ENCODE assay signal across 1 cellular context in the genomic region with DNA sequence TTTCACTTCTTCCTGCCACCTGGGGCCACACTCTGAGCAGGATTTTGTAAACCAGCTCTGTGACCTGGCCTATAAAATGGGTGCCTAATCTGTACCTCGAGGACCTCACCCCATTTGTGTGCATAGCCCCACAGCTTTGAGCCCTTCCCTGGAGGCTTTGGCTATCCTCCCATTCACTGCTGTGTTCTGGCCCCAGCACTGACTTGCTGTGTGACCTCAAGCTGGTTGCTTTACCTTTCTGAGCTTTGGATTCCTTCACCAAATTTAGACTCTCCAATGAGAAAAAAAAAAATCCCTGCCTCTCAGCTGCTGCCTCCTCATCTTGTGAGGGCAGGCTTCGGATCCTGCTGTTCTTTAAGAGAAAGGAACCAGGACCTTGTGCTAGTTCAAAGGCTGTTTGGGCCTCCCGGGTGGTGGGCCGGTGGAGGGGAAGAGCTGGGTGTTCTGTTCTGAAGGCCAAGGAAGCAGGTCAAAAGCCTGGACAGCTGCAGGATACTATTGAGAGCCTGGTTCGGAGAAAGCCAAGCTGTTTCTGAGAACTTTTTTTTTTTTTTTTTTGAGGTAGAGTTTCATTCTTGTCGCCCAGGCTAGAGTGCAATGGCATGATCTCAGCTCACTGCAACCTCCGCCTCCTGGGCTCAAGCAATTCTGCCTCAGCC.
TF ChIP-seq lines count a peak whose summit lies in the region.

No MANE protein-coding gene starts in this region.

TF ChIP-seq in SK-N-SH, 30 proteins besides CTCF, POLR2A, EP300 and RAD21:
- TF ChIP-seq SIN3A (IDR thresholded peaks at IDR 0.05; ENCODE audit: borderline replicate concordance, low read depth, low read length) (no peak), EZH2phosphoT487 (IDR thresholded peaks at IDR 0.05; ENCODE audit: borderline replicate concordance, low read depth) (no peak), RCOR1 (IDR thresholded peaks at IDR 0.05; ENCODE audit: low read length) (no peak), CHD2 (IDR thresholded peaks at IDR 0.05; ENCODE audit: low read length, partially characterized antibody) (no peak), YY1 (IDR thresholded peaks at IDR 0.05; ENCODE audit: low read depth) (no peak), POLR2AphosphoS5 (IDR thresholded peaks at IDR 0.05; ENCODE audit: low read depth, low read length) (no peak), TAF1 (IDR thresholded peaks at IDR 0.05; ENCODE audit: borderline replicate concordance, low read depth, low read length) (no peak), RFX5 (IDR thresholded peaks at IDR 0.05; ENCODE audit: low read length) (no peak)
- TF ChIP-seq, protein P1, sequence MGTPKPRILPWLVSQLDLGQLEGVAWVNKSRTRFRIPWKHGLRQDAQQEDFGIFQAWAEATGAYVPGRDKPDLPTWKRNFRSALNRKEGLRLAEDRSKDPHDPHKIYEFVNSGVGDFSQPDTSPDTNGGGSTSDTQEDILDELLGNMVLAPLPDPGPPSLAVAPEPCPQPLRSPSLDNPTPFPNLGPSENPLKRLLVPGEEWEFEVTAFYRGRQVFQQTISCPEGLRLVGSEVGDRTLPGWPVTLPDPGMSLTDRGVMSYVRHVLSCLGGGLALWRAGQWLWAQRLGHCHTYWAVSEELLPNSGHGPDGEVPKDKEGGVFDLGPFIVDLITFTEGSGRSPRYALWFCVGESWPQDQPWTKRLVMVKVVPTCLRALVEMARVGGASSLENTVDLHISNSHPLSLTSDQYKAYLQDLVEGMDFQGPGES (IDR thresholded peaks at IDR 0.05; ENCODE audit: low read depth, low read length): no peak
- TF ChIP-seq, protein P2, sequence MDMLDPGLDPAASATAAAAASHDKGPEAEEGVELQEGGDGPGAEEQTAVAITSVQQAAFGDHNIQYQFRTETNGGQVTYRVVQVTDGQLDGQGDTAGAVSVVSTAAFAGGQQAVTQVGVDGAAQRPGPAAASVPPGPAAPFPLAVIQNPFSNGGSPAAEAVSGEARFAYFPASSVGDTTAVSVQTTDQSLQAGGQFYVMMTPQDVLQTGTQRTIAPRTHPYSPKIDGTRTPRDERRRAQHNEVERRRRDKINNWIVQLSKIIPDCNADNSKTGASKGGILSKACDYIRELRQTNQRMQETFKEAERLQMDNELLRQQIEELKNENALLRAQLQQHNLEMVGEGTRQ (IDR thresholded peaks at IDR 0.05; ENCODE audit: borderline replicate concordance, low read depth, low read length): no peak
- TF ChIP-seq, protein P3, sequence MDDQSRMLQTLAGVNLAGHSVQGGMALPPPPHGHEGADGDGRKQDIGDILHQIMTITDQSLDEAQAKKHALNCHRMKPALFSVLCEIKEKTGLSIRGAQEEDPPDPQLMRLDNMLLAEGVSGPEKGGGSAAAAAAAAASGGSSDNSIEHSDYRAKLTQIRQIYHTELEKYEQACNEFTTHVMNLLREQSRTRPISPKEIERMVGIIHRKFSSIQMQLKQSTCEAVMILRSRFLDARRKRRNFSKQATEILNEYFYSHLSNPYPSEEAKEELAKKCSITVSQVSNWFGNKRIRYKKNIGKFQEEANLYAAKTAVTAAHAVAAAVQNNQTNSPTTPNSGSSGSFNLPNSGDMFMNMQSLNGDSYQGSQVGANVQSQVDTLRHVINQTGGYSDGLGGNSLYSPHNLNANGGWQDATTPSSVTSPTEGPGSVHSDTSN (IDR thresholded peaks at IDR 0.05): no peak
- TF ChIP-seq, protein P4, sequence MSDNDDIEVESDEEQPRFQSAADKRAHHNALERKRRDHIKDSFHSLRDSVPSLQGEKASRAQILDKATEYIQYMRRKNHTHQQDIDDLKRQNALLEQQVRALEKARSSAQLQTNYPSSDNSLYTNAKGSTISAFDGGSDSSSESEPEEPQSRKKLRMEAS (IDR thresholded peaks at IDR 0.05; ENCODE audit: low read depth): no peak
- TF ChIP-seq, protein P5, sequence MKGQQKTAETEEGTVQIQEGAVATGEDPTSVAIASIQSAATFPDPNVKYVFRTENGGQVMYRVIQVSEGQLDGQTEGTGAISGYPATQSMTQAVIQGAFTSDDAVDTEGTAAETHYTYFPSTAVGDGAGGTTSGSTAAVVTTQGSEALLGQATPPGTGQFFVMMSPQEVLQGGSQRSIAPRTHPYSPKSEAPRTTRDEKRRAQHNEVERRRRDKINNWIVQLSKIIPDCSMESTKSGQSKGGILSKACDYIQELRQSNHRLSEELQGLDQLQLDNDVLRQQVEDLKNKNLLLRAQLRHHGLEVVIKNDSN (IDR thresholded peaks at IDR 0.05; ENCODE audit: borderline replicate concordance, low read depth): no peak
- TF ChIP-seq, protein P6, sequence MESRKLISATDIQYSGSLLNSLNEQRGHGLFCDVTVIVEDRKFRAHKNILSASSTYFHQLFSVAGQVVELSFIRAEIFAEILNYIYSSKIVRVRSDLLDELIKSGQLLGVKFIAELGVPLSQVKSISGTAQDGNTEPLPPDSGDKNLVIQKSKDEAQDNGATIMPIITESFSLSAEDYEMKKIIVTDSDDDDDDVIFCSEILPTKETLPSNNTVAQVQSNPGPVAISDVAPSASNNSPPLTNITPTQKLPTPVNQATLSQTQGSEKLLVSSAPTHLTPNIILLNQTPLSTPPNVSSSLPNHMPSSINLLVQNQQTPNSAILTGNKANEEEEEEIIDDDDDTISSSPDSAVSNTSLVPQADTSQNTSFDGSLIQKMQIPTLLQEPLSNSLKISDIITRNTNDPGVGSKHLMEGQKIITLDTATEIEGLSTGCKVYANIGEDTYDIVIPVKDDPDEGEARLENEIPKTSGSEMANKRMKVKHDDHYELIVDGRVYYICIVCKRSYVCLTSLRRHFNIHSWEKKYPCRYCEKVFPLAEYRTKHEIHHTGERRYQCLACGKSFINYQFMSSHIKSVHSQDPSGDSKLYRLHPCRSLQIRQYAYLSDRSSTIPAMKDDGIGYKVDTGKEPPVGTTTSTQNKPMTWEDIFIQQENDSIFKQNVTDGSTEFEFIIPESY (IDR thresholded peaks at IDR 0.05; ENCODE audit: borderline replicate concordance, low read depth): no peak
